ENCODE assay signal across 8 cellular contexts in genomic region chr5:160486573-160486972, GRCh38.
DNase-seq lines count a peak whose midpoint lies in the region; ATAC-seq, FAIRE-seq and TF ChIP-seq lines count a peak whose summit lies in the region.

No MANE protein-coding gene starts in this region.

- H3K4me3 Mint-ChIP-seq in activated T-helper 2 cell treated with anti-CD3 and anti-CD28 coated beads, Interferon-gamma antibody, Interleukin-2, Interleukin-4, amounts not matched to agents 10 μg/mL and 5 μg/mL and 100 μg/mL, durations not matched to agents 14 hours and 24 hours and 36 hours (ENCODE audit: low read depth), result no peak overlapping the region

- no peaks in the 10 kb centered on the region for H3K36me3 ChIP-seq in kidney (ENCODE audit: control insufficient read depth in 1 of 2, insufficient read depth in 2 of 2, low read length in 2 of 2)

- no peaks in the 10 kb centered on the region for H3K9me3 ChIP-seq in kidney (ENCODE audit: control insufficient read depth in 1 of 2, low read length in 2 of 2)

- intact Hi-C loops in activated T-helper 2 cell treated with anti-CD3 and anti-CD28 coated beads, Interferon-gamma antibody, Interleukin-2, Interleukin-4, amounts not matched to agents 10 μg/mL and 5 μg/mL and 100 μg/mL, durations not matched to agents 14 hours and 24 hours and 36 hours (cut with micrococcal nuclease), result no loop called here
- intact Hi-C loops in kidney (cut with DNase I), result no loop called here

- ATAC-seq in GM18498 (IDR thresholded peaks at IDR 0.05; ENCODE audit: unreplicated experiment) (peak; percentile 61), GM21367 (IDR thresholded peaks at IDR 0.05; ENCODE audit: unreplicated experiment) (peak; percentile 43), HG03378 (IDR thresholded peaks at IDR 0.05; ENCODE audit: unreplicated experiment) (peak; percentile 46)

- no peak for TF ChIP-seq CTCF in kidney (IDR thresholded peaks at IDR 0.05; ENCODE audit: borderline replicate concordance, extremely low read depth, insufficient read depth)

- H3K4me1 ChIP-seq in kidney (ENCODE audit: control insufficient read depth in 1 of 2, insufficient read depth in 1 of 2, low read depth in 1 of 2, low read length in 2 of 2), result no peaks in the 10 kb centered on the region

- no peaks in the 10 kb centered on the region for H3K9me3 Mint-ChIP-seq in activated T-helper 2 cell treated with anti-CD3 and anti-CD28 coated beads, Interferon-gamma antibody, Interleukin-2, Interleukin-4, amounts not matched to agents 10 μg/mL and 5 μg/mL and 100 μg/mL, durations not matched to agents 14 hours and 24 hours and 36 hours

- H3K36me3 Mint-ChIP-seq in activated T-helper 2 cell treated with anti-CD3 and anti-CD28 coated beads, Interferon-gamma antibody, Interleukin-2, Interleukin-4, amounts not matched to agents 10 μg/mL and 5 μg/mL and 100 μg/mL, durations not matched to agents 14 hours and 24 hours and 36 hours (ENCODE audit: low read depth), result peaks cover 82% of the 10 kb centered on the region

- no peak overlapping the region for H3K27ac ChIP-seq in kidney (ENCODE audit: low read depth in 2 of 2, low read length in 2 of 2)

- no peaks in the 10 kb centered on the region for H3K27me3 Mint-ChIP-seq in activated T-helper 2 cell treated with anti-CD3 and anti-CD28 coated beads, Interferon-gamma antibody, Interleukin-2, Interleukin-4, amounts not matched to agents 10 μg/mL and 5 μg/mL and 100 μg/mL, durations not matched to agents 14 hours and 24 hours and 36 hours (ENCODE audit: low read depth)

- no peak for FAIRE-seq in kidney (lab: Jason Lieb, UNC)

- H3K27ac Mint-ChIP-seq in activated T-helper 2 cell treated with anti-CD3 and anti-CD28 coated beads, Interferon-gamma antibody, Interleukin-2, Interleukin-4, amounts not matched to agents 10 μg/mL and 5 μg/mL and 100 μg/mL, durations not matched to agents 14 hours and 24 hours and 36 hours, result peak overlapping the region; percentile 17

- no peak overlapping the region for H3K4me3 ChIP-seq in kidney (ENCODE audit: low read length in 2 of 2)

- peaks cover 55% of the 10 kb centered on the region for H3K4me1 Mint-ChIP-seq in activated T-helper 2 cell treated with anti-CD3 and anti-CD28 coated beads, Interferon-gamma antibody, Interleukin-2, Interleukin-4, amounts not matched to agents 10 μg/mL and 5 μg/mL and 100 μg/mL, durations not matched to agents 14 hours and 24 hours and 36 hours (ENCODE audit: low read depth)

- no peak for DNase-seq in activated T-helper 2 cell treated with anti-CD3 and anti-CD28 coated beads, Interferon-gamma antibody, Interleukin-2, Interleukin-4, amounts not matched to agents 10 μg/mL and 5 μg/mL and 100 μg/mL, durations not matched to agents 14 hours and 24 hours and 36 hours (ENCODE audit: low spot score)
- DNase-seq in DMS79 (lab: John Stamatoyannopoulos, UW), result no peak
- no peak for DNase-seq in globus pallidus (ENCODE audit: low spot score)
- DNase-seq in kidney, result no peak
- no peak for DNase-seq in NCI-H748 (lab: John Stamatoyannopoulos, UW; ENCODE audit: unreplicated experiment)

- no peak overlapping the region for H3K9ac ChIP-seq in kidney (ENCODE audit: low read length in 2 of 2)
